Comparison of ENCODE assay signal across 1 cellular context in the genomic region with DNA sequence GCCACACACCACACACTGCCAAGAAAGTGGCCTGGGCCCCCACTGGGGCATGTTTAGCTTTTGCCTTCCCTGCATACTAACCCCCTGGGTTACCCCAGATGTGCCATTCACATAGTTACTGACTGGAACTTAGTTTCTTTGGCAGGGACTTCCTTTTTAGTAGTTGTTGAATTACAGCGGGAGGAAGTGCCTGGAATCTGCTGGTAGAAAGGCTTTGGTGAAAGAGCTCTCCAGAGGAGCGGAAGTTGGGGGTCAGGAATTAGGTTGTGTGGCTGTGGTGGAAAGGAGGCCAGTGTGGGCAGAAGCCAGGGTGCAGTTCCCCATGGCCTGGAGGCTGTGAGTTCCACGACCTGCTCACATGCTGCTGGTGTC.
A peak's percentile ranks its signal among the peaks of the same experiment; 100 is the strongest.
TF ChIP-seq lines count a peak whose summit lies in the region.

No MANE protein-coding gene starts in this region.

TF ChIP-seq in K562, 482 proteins besides CTCF, POLR2A, EP300 and RAD21 (continued from another document):
- TF ChIP-seq, protein P1, sequence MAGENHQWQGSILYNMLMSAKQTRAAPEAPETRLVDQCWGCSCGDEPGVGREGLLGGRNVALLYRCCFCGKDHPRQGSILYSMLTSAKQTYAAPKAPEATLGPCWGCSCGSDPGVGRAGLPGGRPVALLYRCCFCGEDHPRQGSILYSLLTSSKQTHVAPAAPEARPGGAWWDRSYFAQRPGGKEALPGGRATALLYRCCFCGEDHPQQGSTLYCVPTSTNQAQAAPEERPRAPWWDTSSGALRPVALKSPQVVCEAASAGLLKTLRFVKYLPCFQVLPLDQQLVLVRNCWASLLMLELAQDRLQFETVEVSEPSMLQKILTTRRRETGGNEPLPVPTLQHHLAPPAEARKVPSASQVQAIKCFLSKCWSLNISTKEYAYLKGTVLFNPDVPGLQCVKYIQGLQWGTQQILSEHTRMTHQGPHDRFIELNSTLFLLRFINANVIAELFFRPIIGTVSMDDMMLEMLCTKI (IDR thresholded peaks at IDR 0.05; ENCODE audit: partially characterized antibody), result no peak
- TF ChIP-seq FOSL1 (tag; conservative IDR thresholded peaks at IDR 0.05), result no peak
- 0 out of 2 replicates have a peak, but pooled peaks have one; percentile 47 for TF ChIP-seq NR2C2 (CRISPR knock-in tag; IDR thresholded peaks at IDR 0.05)
- no peak for TF ChIP-seq NR2C2 (tag; IDR thresholded peaks at IDR 0.05)
- TF ChIP-seq, protein P2, sequence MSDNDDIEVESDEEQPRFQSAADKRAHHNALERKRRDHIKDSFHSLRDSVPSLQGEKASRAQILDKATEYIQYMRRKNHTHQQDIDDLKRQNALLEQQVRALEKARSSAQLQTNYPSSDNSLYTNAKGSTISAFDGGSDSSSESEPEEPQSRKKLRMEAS (CRISPR knock-in tag; IDR thresholded peaks at IDR 0.05), result peak; percentile 52; the same call in 1 of the 2 replicates
- TF ChIP-seq, protein P3, sequence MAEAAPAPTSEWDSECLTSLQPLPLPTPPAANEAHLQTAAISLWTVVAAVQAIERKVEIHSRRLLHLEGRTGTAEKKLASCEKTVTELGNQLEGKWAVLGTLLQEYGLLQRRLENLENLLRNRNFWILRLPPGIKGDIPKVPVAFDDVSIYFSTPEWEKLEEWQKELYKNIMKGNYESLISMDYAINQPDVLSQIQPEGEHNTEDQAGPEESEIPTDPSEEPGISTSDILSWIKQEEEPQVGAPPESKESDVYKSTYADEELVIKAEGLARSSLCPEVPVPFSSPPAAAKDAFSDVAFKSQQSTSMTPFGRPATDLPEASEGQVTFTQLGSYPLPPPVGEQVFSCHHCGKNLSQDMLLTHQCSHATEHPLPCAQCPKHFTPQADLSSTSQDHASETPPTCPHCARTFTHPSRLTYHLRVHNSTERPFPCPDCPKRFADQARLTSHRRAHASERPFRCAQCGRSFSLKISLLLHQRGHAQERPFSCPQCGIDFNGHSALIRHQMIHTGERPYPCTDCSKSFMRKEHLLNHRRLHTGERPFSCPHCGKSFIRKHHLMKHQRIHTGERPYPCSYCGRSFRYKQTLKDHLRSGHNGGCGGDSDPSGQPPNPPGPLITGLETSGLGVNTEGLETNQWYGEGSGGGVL (CRISPR knock-in tag; IDR thresholded peaks at IDR 0.05), result no peak
- TF ChIP-seq CCNT2 (IDR thresholded peaks at IDR 0.05; ENCODE audit: borderline replicate concordance, extremely low read depth, insufficient read length, low read depth, low read length), result no peak
- 0 out of 2 replicates have a peak, but pooled peaks have one; percentile 30 for TF ChIP-seq HCFC1 (IDR thresholded peaks at IDR 0.05; ENCODE audit: low read depth, low read length)
- TF ChIP-seq, protein P4, sequence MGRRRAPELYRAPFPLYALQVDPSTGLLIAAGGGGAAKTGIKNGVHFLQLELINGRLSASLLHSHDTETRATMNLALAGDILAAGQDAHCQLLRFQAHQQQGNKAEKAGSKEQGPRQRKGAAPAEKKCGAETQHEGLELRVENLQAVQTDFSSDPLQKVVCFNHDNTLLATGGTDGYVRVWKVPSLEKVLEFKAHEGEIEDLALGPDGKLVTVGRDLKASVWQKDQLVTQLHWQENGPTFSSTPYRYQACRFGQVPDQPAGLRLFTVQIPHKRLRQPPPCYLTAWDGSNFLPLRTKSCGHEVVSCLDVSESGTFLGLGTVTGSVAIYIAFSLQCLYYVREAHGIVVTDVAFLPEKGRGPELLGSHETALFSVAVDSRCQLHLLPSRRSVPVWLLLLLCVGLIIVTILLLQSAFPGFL (CRISPR knock-in tag; IDR thresholded peaks at IDR 0.05), result no peak
- TF ChIP-seq, protein P5, sequence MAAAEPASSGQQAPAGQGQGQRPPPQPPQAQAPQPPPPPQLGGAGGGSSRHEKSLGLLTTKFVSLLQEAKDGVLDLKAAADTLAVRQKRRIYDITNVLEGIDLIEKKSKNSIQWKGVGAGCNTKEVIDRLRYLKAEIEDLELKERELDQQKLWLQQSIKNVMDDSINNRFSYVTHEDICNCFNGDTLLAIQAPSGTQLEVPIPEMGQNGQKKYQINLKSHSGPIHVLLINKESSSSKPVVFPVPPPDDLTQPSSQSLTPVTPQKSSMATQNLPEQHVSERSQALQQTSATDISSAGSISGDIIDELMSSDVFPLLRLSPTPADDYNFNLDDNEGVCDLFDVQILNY (CRISPR knock-in tag; IDR thresholded peaks at IDR 0.05), result peak; percentile 83; the same call in 1 of the 2 replicates
- TF ChIP-seq, protein P6, sequence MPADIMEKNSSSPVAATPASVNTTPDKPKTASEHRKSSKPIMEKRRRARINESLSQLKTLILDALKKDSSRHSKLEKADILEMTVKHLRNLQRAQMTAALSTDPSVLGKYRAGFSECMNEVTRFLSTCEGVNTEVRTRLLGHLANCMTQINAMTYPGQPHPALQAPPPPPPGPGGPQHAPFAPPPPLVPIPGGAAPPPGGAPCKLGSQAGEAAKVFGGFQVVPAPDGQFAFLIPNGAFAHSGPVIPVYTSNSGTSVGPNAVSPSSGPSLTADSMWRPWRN (IDR thresholded peaks at IDR 0.05; ENCODE audit: low read depth), result no peak
- TF ChIP-seq GTF2F1 (IDR thresholded peaks at IDR 0.05; ENCODE audit: low read depth, low read length), result no peak
- TF ChIP-seq, protein P7, sequence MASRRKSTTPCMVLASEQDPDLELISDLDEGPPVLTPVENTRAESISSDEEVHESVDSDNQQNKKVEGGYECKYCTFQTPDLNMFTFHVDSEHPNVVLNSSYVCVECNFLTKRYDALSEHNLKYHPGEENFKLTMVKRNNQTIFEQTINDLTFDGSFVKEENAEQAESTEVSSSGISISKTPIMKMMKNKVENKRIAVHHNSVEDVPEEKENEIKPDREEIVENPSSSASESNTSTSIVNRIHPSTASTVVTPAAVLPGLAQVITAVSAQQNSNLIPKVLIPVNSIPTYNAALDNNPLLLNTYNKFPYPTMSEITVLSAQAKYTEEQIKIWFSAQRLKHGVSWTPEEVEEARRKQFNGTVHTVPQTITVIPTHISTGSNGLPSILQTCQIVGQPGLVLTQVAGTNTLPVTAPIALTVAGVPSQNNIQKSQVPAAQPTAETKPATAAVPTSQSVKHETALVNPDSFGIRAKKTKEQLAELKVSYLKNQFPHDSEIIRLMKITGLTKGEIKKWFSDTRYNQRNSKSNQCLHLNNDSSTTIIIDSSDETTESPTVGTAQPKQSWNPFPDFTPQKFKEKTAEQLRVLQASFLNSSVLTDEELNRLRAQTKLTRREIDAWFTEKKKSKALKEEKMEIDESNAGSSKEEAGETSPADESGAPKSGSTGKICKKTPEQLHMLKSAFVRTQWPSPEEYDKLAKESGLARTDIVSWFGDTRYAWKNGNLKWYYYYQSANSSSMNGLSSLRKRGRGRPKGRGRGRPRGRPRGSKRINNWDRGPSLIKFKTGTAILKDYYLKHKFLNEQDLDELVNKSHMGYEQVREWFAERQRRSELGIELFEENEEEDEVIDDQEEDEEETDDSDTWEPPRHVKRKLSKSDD (conservative IDR thresholded peaks at IDR 0.05; ENCODE audit: low read length), result no peak
- TF ChIP-seq RUNX1 (IDR thresholded peaks at IDR 0.05; ENCODE audit: low read depth), result 0 out of 2 replicates have a peak, but pooled peaks have one; percentile 45
- TF ChIP-seq, protein P8, sequence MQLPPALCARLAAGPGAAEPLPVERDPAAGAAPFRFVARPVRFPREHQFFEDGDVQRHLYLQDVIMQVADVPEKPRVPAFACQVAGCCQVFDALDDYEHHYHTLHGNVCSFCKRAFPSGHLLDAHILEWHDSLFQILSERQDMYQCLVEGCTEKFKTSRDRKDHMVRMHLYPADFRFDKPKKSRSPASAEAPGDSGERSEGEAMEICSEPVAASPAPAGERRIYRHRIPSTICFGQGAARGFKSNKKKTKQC (CRISPR knock-in tag; IDR thresholded peaks at IDR 0.05), result 0 out of 2 replicates have a peak, but pooled peaks have one; percentile 14
- TF ChIP-seq SRSF7 (optimal IDR thresholded peaks at IDR 0.05; ENCODE audit: low read depth, low read length), result no peak
- TF ChIP-seq TCF7L2 (IDR thresholded peaks at IDR 0.05; ENCODE audit: low read depth, low read length), result no peak
- TF ChIP-seq, protein P9, sequence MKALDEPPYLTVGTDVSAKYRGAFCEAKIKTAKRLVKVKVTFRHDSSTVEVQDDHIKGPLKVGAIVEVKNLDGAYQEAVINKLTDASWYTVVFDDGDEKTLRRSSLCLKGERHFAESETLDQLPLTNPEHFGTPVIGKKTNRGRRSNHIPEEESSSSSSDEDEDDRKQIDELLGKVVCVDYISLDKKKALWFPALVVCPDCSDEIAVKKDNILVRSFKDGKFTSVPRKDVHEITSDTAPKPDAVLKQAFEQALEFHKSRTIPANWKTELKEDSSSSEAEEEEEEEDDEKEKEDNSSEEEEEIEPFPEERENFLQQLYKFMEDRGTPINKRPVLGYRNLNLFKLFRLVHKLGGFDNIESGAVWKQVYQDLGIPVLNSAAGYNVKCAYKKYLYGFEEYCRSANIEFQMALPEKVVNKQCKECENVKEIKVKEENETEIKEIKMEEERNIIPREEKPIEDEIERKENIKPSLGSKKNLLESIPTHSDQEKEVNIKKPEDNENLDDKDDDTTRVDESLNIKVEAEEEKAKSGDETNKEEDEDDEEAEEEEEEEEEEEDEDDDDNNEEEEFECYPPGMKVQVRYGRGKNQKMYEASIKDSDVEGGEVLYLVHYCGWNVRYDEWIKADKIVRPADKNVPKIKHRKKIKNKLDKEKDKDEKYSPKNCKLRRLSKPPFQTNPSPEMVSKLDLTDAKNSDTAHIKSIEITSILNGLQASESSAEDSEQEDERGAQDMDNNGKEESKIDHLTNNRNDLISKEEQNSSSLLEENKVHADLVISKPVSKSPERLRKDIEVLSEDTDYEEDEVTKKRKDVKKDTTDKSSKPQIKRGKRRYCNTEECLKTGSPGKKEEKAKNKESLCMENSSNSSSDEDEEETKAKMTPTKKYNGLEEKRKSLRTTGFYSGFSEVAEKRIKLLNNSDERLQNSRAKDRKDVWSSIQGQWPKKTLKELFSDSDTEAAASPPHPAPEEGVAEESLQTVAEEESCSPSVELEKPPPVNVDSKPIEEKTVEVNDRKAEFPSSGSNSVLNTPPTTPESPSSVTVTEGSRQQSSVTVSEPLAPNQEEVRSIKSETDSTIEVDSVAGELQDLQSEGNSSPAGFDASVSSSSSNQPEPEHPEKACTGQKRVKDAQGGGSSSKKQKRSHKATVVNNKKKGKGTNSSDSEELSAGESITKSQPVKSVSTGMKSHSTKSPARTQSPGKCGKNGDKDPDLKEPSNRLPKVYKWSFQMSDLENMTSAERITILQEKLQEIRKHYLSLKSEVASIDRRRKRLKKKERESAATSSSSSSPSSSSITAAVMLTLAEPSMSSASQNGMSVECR (CRISPR knock-in tag; IDR thresholded peaks at IDR 0.05), result peak; percentile 22; the same call in 1 of the 2 replicates
- peak; percentile 58; the same call in 1 of the 2 replicates for TF ChIP-seq CBFB (CRISPR knock-in tag; IDR thresholded peaks at IDR 0.05)
- TF ChIP-seq, protein P10, sequence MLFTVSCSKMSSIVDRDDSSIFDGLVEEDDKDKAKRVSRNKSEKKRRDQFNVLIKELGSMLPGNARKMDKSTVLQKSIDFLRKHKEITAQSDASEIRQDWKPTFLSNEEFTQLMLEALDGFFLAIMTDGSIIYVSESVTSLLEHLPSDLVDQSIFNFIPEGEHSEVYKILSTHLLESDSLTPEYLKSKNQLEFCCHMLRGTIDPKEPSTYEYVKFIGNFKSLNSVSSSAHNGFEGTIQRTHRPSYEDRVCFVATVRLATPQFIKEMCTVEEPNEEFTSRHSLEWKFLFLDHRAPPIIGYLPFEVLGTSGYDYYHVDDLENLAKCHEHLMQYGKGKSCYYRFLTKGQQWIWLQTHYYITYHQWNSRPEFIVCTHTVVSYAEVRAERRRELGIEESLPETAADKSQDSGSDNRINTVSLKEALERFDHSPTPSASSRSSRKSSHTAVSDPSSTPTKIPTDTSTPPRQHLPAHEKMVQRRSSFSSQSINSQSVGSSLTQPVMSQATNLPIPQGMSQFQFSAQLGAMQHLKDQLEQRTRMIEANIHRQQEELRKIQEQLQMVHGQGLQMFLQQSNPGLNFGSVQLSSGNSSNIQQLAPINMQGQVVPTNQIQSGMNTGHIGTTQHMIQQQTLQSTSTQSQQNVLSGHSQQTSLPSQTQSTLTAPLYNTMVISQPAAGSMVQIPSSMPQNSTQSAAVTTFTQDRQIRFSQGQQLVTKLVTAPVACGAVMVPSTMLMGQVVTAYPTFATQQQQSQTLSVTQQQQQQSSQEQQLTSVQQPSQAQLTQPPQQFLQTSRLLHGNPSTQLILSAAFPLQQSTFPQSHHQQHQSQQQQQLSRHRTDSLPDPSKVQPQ (CRISPR knock-in tag; IDR thresholded peaks at IDR 0.05; ENCODE audit: borderline replicate concordance), result no peak
- TF ChIP-seq SPI1 (IDR thresholded peaks at IDR 0.05; ENCODE audit: borderline replicate concordance, low read depth, low read length), result peak; percentile 69; the same call in 1 of the 2 replicates
- TF ChIP-seq NFIX (CRISPR knock-in tag; IDR thresholded peaks at IDR 0.05; ENCODE audit: low read depth), result no peak
- TF ChIP-seq TBL1XR1 (IDR thresholded peaks at IDR 0.05; ENCODE audit: low read length in 2 of 2), result 0 out of 4 replicates have a peak, but pooled peaks of 1 of the 2 experiments have one; percentile 28
- TF ChIP-seq, protein P11, sequence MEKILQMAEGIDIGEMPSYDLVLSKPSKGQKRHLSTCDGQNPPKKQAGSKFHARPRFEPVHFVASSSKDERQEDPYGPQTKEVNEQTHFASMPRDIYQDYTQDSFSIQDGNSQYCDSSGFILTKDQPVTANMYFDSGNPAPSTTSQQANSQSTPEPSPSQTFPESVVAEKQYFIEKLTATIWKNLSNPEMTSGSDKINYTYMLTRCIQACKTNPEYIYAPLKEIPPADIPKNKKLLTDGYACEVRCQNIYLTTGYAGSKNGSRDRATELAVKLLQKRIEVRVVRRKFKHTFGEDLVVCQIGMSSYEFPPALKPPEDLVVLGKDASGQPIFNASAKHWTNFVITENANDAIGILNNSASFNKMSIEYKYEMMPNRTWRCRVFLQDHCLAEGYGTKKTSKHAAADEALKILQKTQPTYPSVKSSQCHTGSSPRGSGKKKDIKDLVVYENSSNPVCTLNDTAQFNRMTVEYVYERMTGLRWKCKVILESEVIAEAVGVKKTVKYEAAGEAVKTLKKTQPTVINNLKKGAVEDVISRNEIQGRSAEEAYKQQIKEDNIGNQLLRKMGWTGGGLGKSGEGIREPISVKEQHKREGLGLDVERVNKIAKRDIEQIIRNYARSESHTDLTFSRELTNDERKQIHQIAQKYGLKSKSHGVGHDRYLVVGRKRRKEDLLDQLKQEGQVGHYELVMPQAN (IDR thresholded peaks at IDR 0.05; ENCODE audit: borderline replicate concordance), result no peak
- peak; percentile 50; the same call in 1 of the 2 replicates for TF ChIP-seq FOXP1 (CRISPR knock-in tag; IDR thresholded peaks at IDR 0.05)
- no peak for TF ChIP-seq KDM4B (IDR thresholded peaks at IDR 0.05; ENCODE audit: borderline replicate concordance in 2 of 2, low read depth in 1 of 2)
- TF ChIP-seq, protein P12, sequence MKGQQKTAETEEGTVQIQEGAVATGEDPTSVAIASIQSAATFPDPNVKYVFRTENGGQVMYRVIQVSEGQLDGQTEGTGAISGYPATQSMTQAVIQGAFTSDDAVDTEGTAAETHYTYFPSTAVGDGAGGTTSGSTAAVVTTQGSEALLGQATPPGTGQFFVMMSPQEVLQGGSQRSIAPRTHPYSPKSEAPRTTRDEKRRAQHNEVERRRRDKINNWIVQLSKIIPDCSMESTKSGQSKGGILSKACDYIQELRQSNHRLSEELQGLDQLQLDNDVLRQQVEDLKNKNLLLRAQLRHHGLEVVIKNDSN (CRISPR knock-in tag; IDR thresholded peaks at IDR 0.05), result peak; percentile 51
TF ChIP-seq in K562: peak in this region for 14.
